In genomic region chr4:163558539-163559044, GRCh38 we compare ENCODE assay signal across 8 cellular contexts.
A peak's percentile ranks its signal among the peaks of the same experiment; 100 is the strongest.
DNase-seq lines count a peak whose midpoint lies in the region; ATAC-seq and TF ChIP-seq lines count a peak whose summit lies in the region.

No MANE protein-coding gene starts in this region.

- no peak for TF ChIP-seq CTCF in sigmoid colon (IDR thresholded peaks at IDR 0.05)
- no peak for TF ChIP-seq CTCF in brain microvascular endothelial cell (IDR thresholded peaks at IDR 0.05; ENCODE audit: low read depth, low read length, missing control alignments)

- H3K4me1 Mint-ChIP-seq in activated CD4-positive, alpha-beta memory T cell treated with anti-CD3 and anti-CD28 coated beads, Interleukin-2, amount 10 ng/mL, durations not matched to agents 7 days and 5 days: peaks cover 21% of the 10 kb centered on the region

- WGBS in sigmoid colon, 2 donors: 6 to 11% methylated on average over 6 of the region's 6 CpGs

- no peaks in the 10 kb centered on the region for H3K27me3 ChIP-seq in sigmoid colon
- no peaks in the 10 kb centered on the region for H3K27me3 ChIP-seq in brain microvascular endothelial cell (replicated peaks)

- H3K4me3 ChIP-seq in sigmoid colon (no peak overlapping the region), brain microvascular endothelial cell (ENCODE audit: low read depth, low read length) (no peak overlapping the region)

- POLR2A ChIA-PET in activated CD4-positive, alpha-beta memory T cell treated with anti-CD3 and anti-CD28 coated beads, Interleukin-2, amount 10 ng/mL, durations not matched to agents 7 days and 5 days (lab: Charles Lee): interaction anchor here (0.6 kb wide), 1 partner anchor 62 kb away, joined by 3 read pairs; no protein-coding TSS in a partner anchor

- H3K9me3 Mint-ChIP-seq in activated CD4-positive, alpha-beta memory T cell treated with anti-CD3 and anti-CD28 coated beads, Interleukin-2, amount 10 ng/mL, durations not matched to agents 7 days and 5 days: no peaks in the 10 kb centered on the region

- peak in 2 of 3 experiments; percentile 17 to 67 for DNase-seq in NCI-H1417 (lab: John Stamatoyannopoulos, UW)
- DNase-seq in NCI-H1417 treated with DMSO at 0.1 percent for 48 hours (lab: John Stamatoyannopoulos, UW): no peak
- DNase-seq in activated CD4-positive, alpha-beta memory T cell treated with anti-CD3 and anti-CD28 coated beads, Interleukin-2, amount 10 ng/mL, durations not matched to agents 7 days and 5 days: no peak
- no peak for DNase-seq in sigmoid colon
- no peak for DNase-seq in brain microvascular endothelial cell
- no peak for DNase-seq in globus pallidus (ENCODE audit: low spot score)
- DNase-seq in RPMI8226: no peak

- H3K4me1 ChIP-seq in sigmoid colon: no peaks in the 10 kb centered on the region

- H3K9me3 ChIP-seq in sigmoid colon: no peaks in the 10 kb centered on the region

- H3K36me3 ChIP-seq in sigmoid colon (no peaks in the 10 kb centered on the region), brain microvascular endothelial cell (replicated peaks) (no peaks in the 10 kb centered on the region)

- no peaks in the 10 kb centered on the region for H3K36me3 Mint-ChIP-seq in activated CD4-positive, alpha-beta memory T cell treated with anti-CD3 and anti-CD28 coated beads, Interleukin-2, amount 10 ng/mL, durations not matched to agents 7 days and 5 days (ENCODE audit: low read depth)

- in situ Hi-C loops in brain microvascular endothelial cell (cut with HindIII; ENCODE audit: low pct_ligation_motif_present, low sequenced_read_pairs): loop anchor here (25.0 kb wide), 2 partner anchors 204 to 1179 kb away; no protein-coding TSS in a partner anchor

- H3K27me3 Mint-ChIP-seq in activated CD4-positive, alpha-beta memory T cell treated with anti-CD3 and anti-CD28 coated beads, Interleukin-2, amount 10 ng/mL, durations not matched to agents 7 days and 5 days: peaks cover 1% of the 10 kb centered on the region

- peak overlapping the region; percentile 32 for H3K27ac Mint-ChIP-seq in activated CD4-positive, alpha-beta memory T cell treated with anti-CD3 and anti-CD28 coated beads, Interleukin-2, amount 10 ng/mL, durations not matched to agents 7 days and 5 days

- peak in 3 of 4 donors; percentile 12 to 52 (median 21) for TF ChIP-seq EP300 in sigmoid colon (IDR thresholded peaks at IDR 0.05)

- no peak overlapping the region for H3K4me3 Mint-ChIP-seq in activated CD4-positive, alpha-beta memory T cell treated with anti-CD3 and anti-CD28 coated beads, Interleukin-2, amount 10 ng/mL, durations not matched to agents 7 days and 5 days

- CTCF ChIA-PET in activated CD4-positive, alpha-beta memory T cell treated with anti-CD3 and anti-CD28 coated beads, Interleukin-2, amount 10 ng/mL, durations not matched to agents 7 days and 5 days (lab: Charles Lee): interaction anchor here (0.8 to 1.4 kb wide), 6 partner anchors 9 to 197 kb away, joined by 3 to 12 read pairs (median 4); partner anchors contain the start of gene TMA16

- intact Hi-C loops in sigmoid colon (cut with DNase I): no loop called here

- TF ChIP-seq POLR2A in sigmoid colon (IDR thresholded peaks at IDR 0.05): no peak

- peak; percentile 68 for ATAC-seq in HG02973 (IDR thresholded peaks at IDR 0.05; ENCODE audit: unreplicated experiment)

- H3K27ac ChIP-seq in sigmoid colon: peak overlapping the region in 2 of 4 donors; percentile 4 to 38
- no peak overlapping the region for H3K27ac ChIP-seq in brain microvascular endothelial cell

Comparison
In these comparisons a context has a peak if more than half of its experiments do, and no peak if none do; other contexts are left out.
1. DNase-seq: peak in NCI-H1417 (2 of 3); none in NCI-H1417 treated with DMSO at 0.1 percent for 48 hours (single experiment), activated CD4-positive, alpha-beta memory T cell treated with anti-CD3 and anti-CD28 coated beads, Interleukin-2, amount 10 ng/mL, durations not matched to agents 7 days and 5 days (single experiment), sigmoid colon (single experiment), brain microvascular endothelial cell (single experiment), globus pallidus (single experiment) and RPMI8226 (single experiment).